Comparison of ENCODE assay signal across 8 cellular contexts in genomic region chr14:60093606-60094005, GRCh38. TPM values are rescaled to one million over a fixed set of nuclear protein-coding genes. Genes with fewer than 3 reads are reported as not detected.
A peak's percentile ranks its signal among the peaks of the same experiment; 100 is the strongest.
DNase-seq lines count a peak whose midpoint lies in the region; ATAC-seq and TF ChIP-seq lines count a peak whose summit lies in the region.

No MANE protein-coding gene starts in this region.

- no peak overlapping the region for H3K27ac Mint-ChIP-seq in activated naive CD4-positive, alpha-beta T cell treated with anti-CD3 and anti-CD28 coated beads, Interleukin-2, amount 50 U/mL, for 24 hours
- H3K27ac Mint-ChIP-seq in WTC11 = no peak overlapping the region

- ATAC-seq in WTC11 = no peak
- ATAC-seq in GM18511 (IDR thresholded peaks at IDR 0.05; ENCODE audit: unreplicated experiment) = no peak

- H4K20me1 ChIP-seq in hepatocyte (ENCODE audit: insufficient read depth, poor library complexity, severe bottlenecking) = peaks cover 10% of the 10 kb centered on the region

- H3K79me2 ChIP-seq in hepatocyte = peaks cover 62% of the 10 kb centered on the region

- H3K9me3 Mint-ChIP-seq in activated naive CD4-positive, alpha-beta T cell treated with anti-CD3 and anti-CD28 coated beads, Interleukin-2, amount 50 U/mL, for 24 hours = no peaks in the 10 kb centered on the region
- peaks cover 3% of the 10 kb centered on the region; the same call in 1 of the 2 replicates for H3K9me3 Mint-ChIP-seq in WTC11

- no peak for DNase-seq in activated naive CD4-positive, alpha-beta T cell (lab: John Stamatoyannopoulos, UW)
- no peak for DNase-seq in WTC11 (ENCODE audit: low spot score)
- DNase-seq in hepatocyte (ENCODE audit: low spot score) = no peak
- no peak for DNase-seq in tibial nerve (ENCODE audit: low spot score in 2 of 2)
- DNase-seq in stimulated activated CD8-positive, alpha-beta memory T cell treated with anti-CD3 and anti-CD28 coated beads, Interleukin-4, amount 100 ng/mL, for 48 hours = no peak
- no peak for DNase-seq in anterior cingulate cortex (lab: John Stamatoyannopoulos, UW)

- POLR2A ChIA-PET in WTC11 (lab: Charles Lee) = interaction anchor here (1.9 kb wide), 1 partner anchor 155 kb away, joined by 8 read pairs; the partner anchor contains the start of gene PPM1A

- H3K4me3 Mint-ChIP-seq in activated naive CD4-positive, alpha-beta T cell treated with anti-CD3 and anti-CD28 coated beads, Interleukin-2, amount 50 U/mL, for 24 hours = peak overlapping the region; percentile 97
- H3K4me3 Mint-ChIP-seq in WTC11 = peak overlapping the region; percentile 88

- peak overlapping the region; percentile 86 for H3K4me2 ChIP-seq in hepatocyte

- no peaks in the 10 kb centered on the region for H3K9me2 ChIP-seq in hepatocyte (replicated peaks; ENCODE audit: insufficient read depth)

- peaks cover 16% of the 10 kb centered on the region for H3K4me1 ChIP-seq in hepatocyte (ENCODE audit: insufficient read depth)
- H3K4me1 ChIP-seq in tibial nerve = peaks cover 0 to 39% (median 24%) of the 10 kb centered on the region in 4 donors

- H3K27me3 Mint-ChIP-seq in activated naive CD4-positive, alpha-beta T cell treated with anti-CD3 and anti-CD28 coated beads, Interleukin-2, amount 50 U/mL, for 24 hours = no peaks in the 10 kb centered on the region
- H3K27me3 Mint-ChIP-seq in WTC11 (ENCODE audit: low read depth) = no peaks in the 10 kb centered on the region; the same call in 1 of the 2 replicates

- peak overlapping the region; percentile 98 for H3K27ac ChIP-seq in hepatocyte
- peak overlapping the region; percentile 91 to 97 (median 95) for H3K27ac ChIP-seq in tibial nerve

- TF ChIP-seq POLR2A in tibial nerve (IDR thresholded peaks at IDR 0.05) = no peak

- TF ChIP-seq CTCF in WTC11 (IDR thresholded peaks at IDR 0.05) (no peak), hepatocyte (IDR thresholded peaks at IDR 0.05; ENCODE audit: poor library complexity) (no peak), tibial nerve (IDR thresholded peaks at IDR 0.05) (no peak)

- H3K36me3 ChIP-seq in hepatocyte (replicated peaks; ENCODE audit: insufficient read depth, low read depth) (no peaks in the 10 kb centered on the region), tibial nerve (peaks cover 0 to 13% (median 0%) of the 10 kb centered on the region in 3 donors)

- no peaks in the 10 kb centered on the region for H3K9me3 ChIP-seq in hepatocyte (ENCODE audit: low read depth)
- no peaks in the 10 kb centered on the region for H3K9me3 ChIP-seq in tibial nerve

- H3K27me3 ChIP-seq in hepatocyte = no peaks in the 10 kb centered on the region
- H3K27me3 ChIP-seq in tibial nerve = no peaks in the 10 kb centered on the region

- H3K4me3 ChIP-seq in hepatocyte (peak overlapping the region; percentile 47), tibial nerve (peak overlapping the region in 2 of 4 donors; percentile 72 to 73)

- no peak overlapping the region for H2AFZ ChIP-seq in hepatocyte

- H3K36me3 Mint-ChIP-seq in activated naive CD4-positive, alpha-beta T cell treated with anti-CD3 and anti-CD28 coated beads, Interleukin-2, amount 50 U/mL, for 24 hours = peaks cover 19% of the 10 kb centered on the region
- peaks cover 16% of the 10 kb centered on the region for H3K36me3 Mint-ChIP-seq in WTC11

- peaks cover 47% of the 10 kb centered on the region for H3K4me1 Mint-ChIP-seq in activated naive CD4-positive, alpha-beta T cell treated with anti-CD3 and anti-CD28 coated beads, Interleukin-2, amount 50 U/mL, for 24 hours
- H3K4me1 Mint-ChIP-seq in WTC11 = peaks cover 34% of the 10 kb centered on the region

- CTCF ChIA-PET in WTC11 (lab: Charles Lee) = interaction anchor here (2.9 kb wide), 1 partner anchor 14 kb away, joined by 13 read pairs; no protein-coding TSS in a partner anchor

- TF ChIP-seq EP300 in tibial nerve (IDR thresholded peaks at IDR 0.05) = no peak

TF ChIP-seq in WTC11, 78 proteins besides CTCF, POLR2A, EP300 and RAD21:
- no peak for TF ChIP-seq OVOL2 (CRISPR knock-in tag; IDR thresholded peaks at IDR 0.05; ENCODE audit: borderline replicate concordance)
- no peak for TF ChIP-seq TEAD1 (CRISPR knock-in tag; IDR thresholded peaks at IDR 0.05)
- no peak for TF ChIP-seq ERG (CRISPR knock-in tag; IDR thresholded peaks at IDR 0.05)
- TF ChIP-seq, protein P1, sequence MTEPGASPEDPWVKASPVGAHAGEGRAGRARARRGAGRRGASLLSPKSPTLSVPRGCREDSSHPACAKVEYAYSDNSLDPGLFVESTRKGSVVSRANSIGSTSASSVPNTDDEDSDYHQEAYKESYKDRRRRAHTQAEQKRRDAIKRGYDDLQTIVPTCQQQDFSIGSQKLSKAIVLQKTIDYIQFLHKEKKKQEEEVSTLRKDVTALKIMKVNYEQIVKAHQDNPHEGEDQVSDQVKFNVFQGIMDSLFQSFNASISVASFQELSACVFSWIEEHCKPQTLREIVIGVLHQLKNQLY (CRISPR knock-in tag; IDR thresholded peaks at IDR 0.05) = no peak
- no peak for TF ChIP-seq TCF7 (CRISPR knock-in tag; IDR thresholded peaks at IDR 0.05; ENCODE audit: low read depth)
- TF ChIP-seq ZNF317 (CRISPR knock-in tag; IDR thresholded peaks at IDR 0.05; ENCODE audit: borderline replicate concordance, low read depth) = no peak
- TF ChIP-seq, protein P2, sequence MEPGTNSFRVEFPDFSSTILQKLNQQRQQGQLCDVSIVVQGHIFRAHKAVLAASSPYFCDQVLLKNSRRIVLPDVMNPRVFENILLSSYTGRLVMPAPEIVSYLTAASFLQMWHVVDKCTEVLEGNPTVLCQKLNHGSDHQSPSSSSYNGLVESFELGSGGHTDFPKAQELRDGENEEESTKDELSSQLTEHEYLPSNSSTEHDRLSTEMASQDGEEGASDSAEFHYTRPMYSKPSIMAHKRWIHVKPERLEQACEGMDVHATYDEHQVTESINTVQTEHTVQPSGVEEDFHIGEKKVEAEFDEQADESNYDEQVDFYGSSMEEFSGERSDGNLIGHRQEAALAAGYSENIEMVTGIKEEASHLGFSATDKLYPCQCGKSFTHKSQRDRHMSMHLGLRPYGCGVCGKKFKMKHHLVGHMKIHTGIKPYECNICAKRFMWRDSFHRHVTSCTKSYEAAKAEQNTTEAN (CRISPR knock-in tag; IDR thresholded peaks at IDR 0.05) = no peak
- TF ChIP-seq, protein P3, sequence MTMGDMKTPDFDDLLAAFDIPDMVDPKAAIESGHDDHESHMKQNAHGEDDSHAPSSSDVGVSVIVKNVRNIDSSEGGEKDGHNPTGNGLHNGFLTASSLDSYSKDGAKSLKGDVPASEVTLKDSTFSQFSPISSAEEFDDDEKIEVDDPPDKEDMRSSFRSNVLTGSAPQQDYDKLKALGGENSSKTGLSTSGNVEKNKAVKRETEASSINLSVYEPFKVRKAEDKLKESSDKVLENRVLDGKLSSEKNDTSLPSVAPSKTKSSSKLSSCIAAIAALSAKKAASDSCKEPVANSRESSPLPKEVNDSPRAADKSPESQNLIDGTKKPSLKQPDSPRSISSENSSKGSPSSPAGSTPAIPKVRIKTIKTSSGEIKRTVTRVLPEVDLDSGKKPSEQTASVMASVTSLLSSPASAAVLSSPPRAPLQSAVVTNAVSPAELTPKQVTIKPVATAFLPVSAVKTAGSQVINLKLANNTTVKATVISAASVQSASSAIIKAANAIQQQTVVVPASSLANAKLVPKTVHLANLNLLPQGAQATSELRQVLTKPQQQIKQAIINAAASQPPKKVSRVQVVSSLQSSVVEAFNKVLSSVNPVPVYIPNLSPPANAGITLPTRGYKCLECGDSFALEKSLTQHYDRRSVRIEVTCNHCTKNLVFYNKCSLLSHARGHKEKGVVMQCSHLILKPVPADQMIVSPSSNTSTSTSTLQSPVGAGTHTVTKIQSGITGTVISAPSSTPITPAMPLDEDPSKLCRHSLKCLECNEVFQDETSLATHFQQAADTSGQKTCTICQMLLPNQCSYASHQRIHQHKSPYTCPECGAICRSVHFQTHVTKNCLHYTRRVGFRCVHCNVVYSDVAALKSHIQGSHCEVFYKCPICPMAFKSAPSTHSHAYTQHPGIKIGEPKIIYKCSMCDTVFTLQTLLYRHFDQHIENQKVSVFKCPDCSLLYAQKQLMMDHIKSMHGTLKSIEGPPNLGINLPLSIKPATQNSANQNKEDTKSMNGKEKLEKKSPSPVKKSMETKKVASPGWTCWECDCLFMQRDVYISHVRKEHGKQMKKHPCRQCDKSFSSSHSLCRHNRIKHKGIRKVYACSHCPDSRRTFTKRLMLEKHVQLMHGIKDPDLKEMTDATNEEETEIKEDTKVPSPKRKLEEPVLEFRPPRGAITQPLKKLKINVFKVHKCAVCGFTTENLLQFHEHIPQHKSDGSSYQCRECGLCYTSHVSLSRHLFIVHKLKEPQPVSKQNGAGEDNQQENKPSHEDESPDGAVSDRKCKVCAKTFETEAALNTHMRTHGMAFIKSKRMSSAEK (CRISPR knock-in tag; IDR thresholded peaks at IDR 0.05; ENCODE audit: borderline replicate concordance) = no peak
- TF ChIP-seq, protein P4, sequence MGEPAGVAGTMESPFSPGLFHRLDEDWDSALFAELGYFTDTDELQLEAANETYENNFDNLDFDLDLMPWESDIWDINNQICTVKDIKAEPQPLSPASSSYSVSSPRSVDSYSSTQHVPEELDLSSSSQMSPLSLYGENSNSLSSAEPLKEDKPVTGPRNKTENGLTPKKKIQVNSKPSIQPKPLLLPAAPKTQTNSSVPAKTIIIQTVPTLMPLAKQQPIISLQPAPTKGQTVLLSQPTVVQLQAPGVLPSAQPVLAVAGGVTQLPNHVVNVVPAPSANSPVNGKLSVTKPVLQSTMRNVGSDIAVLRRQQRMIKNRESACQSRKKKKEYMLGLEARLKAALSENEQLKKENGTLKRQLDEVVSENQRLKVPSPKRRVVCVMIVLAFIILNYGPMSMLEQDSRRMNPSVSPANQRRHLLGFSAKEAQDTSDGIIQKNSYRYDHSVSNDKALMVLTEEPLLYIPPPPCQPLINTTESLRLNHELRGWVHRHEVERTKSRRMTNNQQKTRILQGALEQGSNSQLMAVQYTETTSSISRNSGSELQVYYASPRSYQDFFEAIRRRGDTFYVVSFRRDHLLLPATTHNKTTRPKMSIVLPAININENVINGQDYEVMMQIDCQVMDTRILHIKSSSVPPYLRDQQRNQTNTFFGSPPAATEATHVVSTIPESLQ (CRISPR knock-in tag; IDR thresholded peaks at IDR 0.05) = no peak
- TF ChIP-seq SMAD4 (CRISPR knock-in tag; IDR thresholded peaks at IDR 0.05) = no peak

RNA-seq across cellular contexts. Expression of gene PCNX4, which starts 1.9 kb away (rescaled TPM):
- 31.7 to 39.9 TPM (median 37.8 TPM) in 3 replicates for total RNA-seq in WTC11 (2021)
- 60.0 and 84.2 TPM in 2 replicates for total RNA-seq in hepatocyte
- polyA plus RNA-seq in hepatocyte = 22.4 and 28.8 TPM in 2 replicates
- total RNA-seq in tibial nerve = 10 to 100 TPM; 52.2 to 74.7 (median 62.9) TPM
